Comparison of ENCODE assay signal across 27 cellular contexts in the genomic region with DNA sequence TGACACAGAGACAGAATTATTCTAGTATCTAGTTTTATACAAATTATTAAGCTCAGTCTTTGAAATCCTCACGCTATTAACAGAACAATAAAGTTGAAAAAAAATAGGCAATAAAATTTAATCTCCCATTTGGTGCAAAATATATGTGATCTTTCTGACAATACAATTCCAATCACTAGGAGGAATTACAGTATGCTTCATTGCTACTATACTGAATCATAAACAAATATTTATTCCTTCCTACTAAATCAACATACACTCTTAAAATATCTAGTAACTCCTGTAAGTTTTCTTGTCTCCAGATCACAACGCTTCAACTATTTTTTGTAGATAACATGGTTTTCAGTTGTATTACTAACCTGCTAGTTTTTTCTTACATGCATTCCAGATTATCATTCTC.
"Had no signal": no experiment of that assay in that cellular context is flagged by ENCODE, and none has a peak within 500 bp of the region (broad histone marks: within the 10 kb centered on the region; RNA-seq: fewer than 3 reads in every experiment).

No MANE protein-coding gene starts in this region.

- FAIRE-seq: urothelium cell line had no signal

- H3K9me3 ChIP-seq: stomach, suprapubic skin, testis, thoracic aorta, thyroid gland, tibial artery, tibial nerve, transverse colon, upper lobe of left lung, upper lobe of right lung, uterus, vagina had no signal

- DNase-seq: stimulated activated CD4-positive, alpha-beta T cell treated with anti-CD3 and anti-CD28 coated beads, Interleukin-2, amount 100 ng/mL, for 48 hours; stimulated activated CD4-positive, alpha-beta T cell treated with anti-CD3 and anti-CD28 coated beads, Interleukin-4, amount 100 ng/mL, for 1 hour; stimulated activated CD4-positive, alpha-beta T cell treated with anti-CD3 and anti-CD28 coated beads, Interleukin-4, amount 100 ng/mL, for 24 hours; stimulated activated CD4-positive, alpha-beta T cell treated with anti-CD3 and anti-CD28 coated beads, Interleukin-4, amount 100 ng/mL, for 4 hours; stimulated activated CD8-positive, alpha-beta memory T cell treated with anti-CD3 and anti-CD28 coated beads, Interleukin-4, amount 100 ng/mL, for 48 hours; stimulated activated naive B cell treated with anti-CD40 and anti-IgM and Interleukin-4, amounts not matched to agents 10 μg/mL and 1 μg/mL and 100 μg/mL, for 72 hours; stimulated activated naive CD4-positive, alpha-beta T cell; stimulated activated naive CD4-positive, alpha-beta T cell treated with Interleukin-2 at 50 U/mL for 16 hours; stimulated activated naive CD8-positive, alpha-beta T cell treated with anti-CD3 and anti-CD28 coated beads, Interleukin-15, amount 100 ng/mL, for 72 hours; stimulated activated naive CD8-positive, alpha-beta T cell treated with anti-CD3 and anti-CD28 coated beads, Interleukin-15, Interleukin-2, amounts not matched to agents 100 U/mL and 50 U/mL, for 24 hours; stomach; substantia nigra; testis; thyroid gland; tibial artery; transverse colon; trophoblast cell; upper lobe of left lung; upper lobe of right lung; uterus had no signal

- H3K4me3 ChIP-seq: stomach, suprapubic skin, testis, thoracic aorta, thyroid gland, tibial artery, tibial nerve, transverse colon, upper lobe of left lung, upper lobe of right lung, uterus, vagina had no signal

- H3K27me3 ChIP-seq: stomach, suprapubic skin, testis, thyroid gland, tibial artery, tibial nerve, transverse colon, upper lobe of left lung, upper lobe of right lung, uterus, vagina had no signal

- H3K36me3 ChIP-seq: thoracic aorta, uterus had no signal

- ATAC-seq: stimulated activated effector memory CD8-positive, alpha-beta T cell treated with anti-CD3 and anti-CD28 coated beads, Interleukin-12 subunit alpha, Interleukin-12 subunit beta, amount 100 ng/mL, for 72 hours; stimulated activated memory B cell treated with anti-CD40 and anti-IgM and Interleukin-4, amounts not matched to agents 10 μg/mL and 1 μg/mL and 100 μg/mL, for 72 hours; stimulated activated naive B cell treated with anti-CD40 and anti-IgM and Interleukin-4, amounts not matched to agents 10 μg/mL and 1 μg/mL and 100 μg/mL, for 72 hours; stimulated activated naive CD8-positive, alpha-beta T cell treated with anti-CD3 and anti-CD28 coated beads, Interleukin-15, amount 100 ng/mL, for 72 hours; stimulated activated naive CD8-positive, alpha-beta T cell treated with anti-CD3 and anti-CD28 coated beads, Interleukin-15, Interleukin-2, amounts not matched to agents 100 U/mL and 50 U/mL, for 24 hours; upper lobe of right lung had no signal

- H3K27ac ChIP-seq: stomach, suprapubic skin, testis, thoracic aorta, thyroid gland, tibial artery, tibial nerve, transverse colon, upper lobe of left lung, upper lobe of right lung, uterus, vagina had no signal

- H3K4me1 ChIP-seq: stomach, suprapubic skin, testis, thyroid gland, tibial artery, tibial nerve, transverse colon, upper lobe of left lung, upper lobe of right lung, uterus, vagina had no signal
